ENCODE assay signal across 31 cellular contexts in genomic region chr1:177687544-177687943, GRCh38.
"Had no signal": no experiment of that assay in that cellular context is flagged by ENCODE, and none has a peak within 500 bp of the region (broad histone marks: within the 10 kb centered on the region; RNA-seq: fewer than 3 reads in every experiment).

No MANE protein-coding gene starts in this region.

- H3K4me1 ChIP-seq: adrenal gland, ascending aorta, body of pancreas, breast epithelium had no signal

- DNase-seq: activated effector memory CD4-positive, alpha-beta T cell treated with anti-CD3 and anti-CD28 coated beads, Interleukin-2, amount 50 U/mL, for 16 hours; activated effector memory CD4-positive, alpha-beta T cell treated with Interleukin-2 at 50 U/mL for 16 hours; activated gamma-delta T cell; activated gamma-delta T cell treated with Interleukin-2 at 50 U/mL for 16 hours; activated naive CD4-positive, alpha-beta T cell; activated naive CD4-positive, alpha-beta T cell treated with anti-CD3 and anti-CD28 coated beads for 36 hours; activated naive CD4-positive, alpha-beta T cell treated with anti-CD3 and anti-CD28 coated beads, Interleukin-2, amount 10 ng/mL, durations not matched to agents 7 days and 5 days; activated naive CD4-positive, alpha-beta T cell treated with anti-CD3 and anti-CD28 coated beads, Interleukin-2, amount 50 U/mL, for 16 hours; activated naive CD4-positive, alpha-beta T cell treated with Interleukin-2 at 50 U/mL for 16 hours; activated naive CD8-positive, alpha-beta T cell treated with anti-CD3 and anti-CD28 coated beads for 36 hours; activated naive CD8-positive, alpha-beta T cell treated with anti-CD3 and anti-CD28 coated beads, Interleukin-2, amount 10 ng/mL, durations not matched to agents 7 days and 5 days; activated naive CD8-positive, alpha-beta T cell treated with anti-CD3 and anti-CD28 coated beads, Interleukin-2, amount 50 U/mL, for 24 hours; activated T-cell treated with anti-CD3 and anti-CD28 coated beads, Interleukin-2, amount 50 U/mL, for 4 hours; activated T-cell treated with anti-CD3 and anti-CD28 coated beads, Interleukin-2, amount 50 U/mL, for 48 hours; activated T-cell treated with anti-CD3 and anti-CD28 coated beads, Interleukin-2, amount 50 U/mL, for 72 hours; amniotic stem cell; amygdala; anterior cingulate cortex; aorta; brain microvascular endothelial cell; caudate nucleus; central memory CD4-positive, alpha-beta T cell; cerebellar nuclear complex had no signal

- H3K27me3 ChIP-seq: adrenal gland, ascending aorta, body of pancreas, brain microvascular endothelial cell, breast epithelium, cardiac muscle cell had no signal

- ATAC-seq: activated naive CD4-positive, alpha-beta T cell treated with anti-CD3 and anti-CD28 coated beads, Interleukin-2, amount 50 U/mL, for 72 hours; activated naive CD8-positive, alpha-beta T cell treated with anti-CD3 and anti-CD28 coated beads, Interleukin-2, amount 50 U/mL, for 24 hours; activated T-cell treated with anti-CD3 and anti-CD28 coated beads, Interleukin-2, amount 50 U/mL, for 4 hours; activated T-cell treated with anti-CD3 and anti-CD28 coated beads, Interleukin-2, amount 50 U/mL, for 72 hours; activated T-helper 17 cell treated with anti-CD3 and anti-CD28 coated beads, Interleukin-2, amount 50 U/mL, for 72 hours; body of pancreas had no signal

- H3K9me3 ChIP-seq: adrenal gland, ascending aorta, body of pancreas had no signal

- H3K4me3 ChIP-seq: adrenal gland, ascending aorta, body of pancreas, breast epithelium, cardiac muscle cell had no signal

- H3K36me3 ChIP-seq: adrenal gland, ascending aorta, brain microvascular endothelial cell, breast epithelium, cardiac muscle cell had no signal

- H3K27ac ChIP-seq: adrenal gland, ascending aorta, body of pancreas, brain microvascular endothelial cell, breast epithelium, cardiac muscle cell had no signal

- FAIRE-seq: astrocyte had no signal
